Comparison of ENCODE assay signal across 12 cellular contexts in the genomic region with DNA sequence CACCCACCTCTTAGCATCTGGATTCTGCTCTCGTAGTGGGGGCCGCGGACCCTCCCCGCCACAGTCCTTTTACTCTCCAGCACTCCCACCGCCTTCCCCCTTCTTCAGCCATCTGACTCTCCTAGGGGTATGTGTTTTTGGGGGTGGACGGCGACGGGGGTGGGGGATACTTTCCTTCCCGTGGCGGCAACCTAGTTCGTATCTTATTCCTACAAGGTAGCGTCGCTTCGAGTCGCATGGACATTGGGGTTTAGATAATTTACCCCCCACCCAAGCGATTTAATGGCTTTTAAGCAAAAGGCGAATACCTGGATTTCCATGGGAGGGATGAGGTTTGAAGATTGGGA. TPM values are rescaled to one million over a fixed set of nuclear protein-coding genes. Genes with fewer than 3 reads are reported as not detected.
DNase-seq lines count a peak whose midpoint lies in the region; ATAC-seq, FAIRE-seq and TF ChIP-seq lines count a peak whose summit lies in the region.
"Had no signal": no experiment of that assay in that cellular context is flagged by ENCODE, and none has a peak within 500 bp of the region (broad histone marks: within the 10 kb centered on the region; RNA-seq: fewer than 3 reads in every experiment).

No MANE protein-coding gene starts in this region.

- H2AFZ ChIP-seq in keratinocyte (ENCODE audit: control insufficient read depth, low read length), result peak overlapping the region; percentile 46

- H3K4me1 ChIP-seq in keratinocyte (ENCODE audit: control insufficient read depth, extremely low read depth, insufficient read depth, low read length), result no peaks in the 10 kb centered on the region
- peaks cover 0 to 11% (median 0%) of the 10 kb centered on the region in 4 donors for H3K4me1 ChIP-seq in tibial nerve

- peaks cover 20% of the 10 kb centered on the region for H3K4me1 Mint-ChIP-seq in activated naive CD8-positive, alpha-beta T cell treated with anti-CD3 and anti-CD28 coated beads, Interleukin-2, amount 10 ng/mL, durations not matched to agents 7 days and 5 days
- H3K4me1 Mint-ChIP-seq in activated naive CD8-positive, alpha-beta T cell treated with anti-CD3 and anti-CD28 coated beads, Interleukin-2, amount 50 U/mL, for 24 hours, result peaks cover 12% of the 10 kb centered on the region
- peaks cover 15% of the 10 kb centered on the region for H3K4me1 Mint-ChIP-seq in activated B cell treated with CpG ODN at 0.5 μM for 24 hours

- no peaks in the 10 kb centered on the region for H3K36me3 ChIP-seq in keratinocyte (ENCODE audit: control insufficient read depth in 2 of 2, extremely low read depth in 1 of 2, insufficient read depth in 2 of 2, low read length in 2 of 2)
- H3K36me3 ChIP-seq in tibial nerve, result no peaks in the 10 kb centered on the region

- H3K9me3 Mint-ChIP-seq in activated naive CD8-positive, alpha-beta T cell treated with anti-CD3 and anti-CD28 coated beads, Interleukin-2, amount 10 ng/mL, durations not matched to agents 7 days and 5 days, result no peaks in the 10 kb centered on the region
- H3K9me3 Mint-ChIP-seq in activated naive CD8-positive, alpha-beta T cell treated with anti-CD3 and anti-CD28 coated beads, Interleukin-2, amount 50 U/mL, for 24 hours, result no peaks in the 10 kb centered on the region
- H3K9me3 Mint-ChIP-seq in activated B cell treated with CpG ODN at 0.5 μM for 24 hours, result no peaks in the 10 kb centered on the region
- H3K9me3 Mint-ChIP-seq: activated T-helper 2 cell treated with anti-CD3 and anti-CD28 coated beads, Interferon-gamma antibody, Interleukin-2, Interleukin-4, amounts not matched to agents 10 μg/mL and 5 μg/mL and 100 μg/mL, durations not matched to agents 14 hours and 24 hours and 36 hours; T-cell had no signal

- H3K9ac ChIP-seq in keratinocyte (ENCODE audit: control insufficient read depth, extremely low read depth, insufficient read depth, low read length), result peak overlapping the region; percentile 9

- no peak overlapping the region for H3K4me3 Mint-ChIP-seq in activated naive CD8-positive, alpha-beta T cell treated with anti-CD3 and anti-CD28 coated beads, Interleukin-2, amount 10 ng/mL, durations not matched to agents 7 days and 5 days
- no peak overlapping the region for H3K4me3 Mint-ChIP-seq in activated naive CD8-positive, alpha-beta T cell treated with anti-CD3 and anti-CD28 coated beads, Interleukin-2, amount 50 U/mL, for 24 hours
- H3K4me3 Mint-ChIP-seq in activated B cell treated with CpG ODN at 0.5 μM for 24 hours, result no peak overlapping the region
- H3K4me3 Mint-ChIP-seq: T-cell had no signal

- CTCF ChIA-PET in activated B cell treated with CpG ODN at 0.5 μM for 24 hours (lab: Charles Lee), result no interaction called here

- dilution Hi-C loops in keratinocyte (cut with MboI; ENCODE audit: extremely low pct_ligation_motif_present, low sequenced_read_pairs), result no loop called here

- H3K4me2 ChIP-seq in keratinocyte (ENCODE audit: control insufficient read depth, extremely low read depth, insufficient read depth, low read depth, low read length), result peak overlapping the region; percentile 75

- no peaks in the 10 kb centered on the region for H4K20me1 ChIP-seq in keratinocyte (ENCODE audit: control insufficient read depth, extremely low read depth, insufficient read depth, low read length)

- no peaks in the 10 kb centered on the region for H3K27me3 ChIP-seq in keratinocyte (ENCODE audit: control insufficient read depth, extremely low read depth, insufficient read depth, low read length)
- H3K27me3 ChIP-seq in tibial nerve, result no peaks in the 10 kb centered on the region

- H3K36me3 Mint-ChIP-seq in activated naive CD8-positive, alpha-beta T cell treated with anti-CD3 and anti-CD28 coated beads, Interleukin-2, amount 10 ng/mL, durations not matched to agents 7 days and 5 days, result no peaks in the 10 kb centered on the region
- H3K36me3 Mint-ChIP-seq in activated naive CD8-positive, alpha-beta T cell treated with anti-CD3 and anti-CD28 coated beads, Interleukin-2, amount 50 U/mL, for 24 hours (ENCODE audit: low read depth), result no peaks in the 10 kb centered on the region
- H3K36me3 Mint-ChIP-seq in activated B cell treated with CpG ODN at 0.5 μM for 24 hours (ENCODE audit: low read depth), result no peaks in the 10 kb centered on the region
- H3K36me3 Mint-ChIP-seq: T-cell had no signal

- no peaks in the 10 kb centered on the region for H3K27me3 Mint-ChIP-seq in activated naive CD8-positive, alpha-beta T cell treated with anti-CD3 and anti-CD28 coated beads, Interleukin-2, amount 10 ng/mL, durations not matched to agents 7 days and 5 days
- H3K27me3 Mint-ChIP-seq in activated naive CD8-positive, alpha-beta T cell treated with anti-CD3 and anti-CD28 coated beads, Interleukin-2, amount 50 U/mL, for 24 hours, result no peaks in the 10 kb centered on the region
- no peaks in the 10 kb centered on the region for H3K27me3 Mint-ChIP-seq in activated B cell treated with CpG ODN at 0.5 μM for 24 hours
- H3K27me3 Mint-ChIP-seq: T-cell had no signal

- H3K9me1 ChIP-seq in keratinocyte (ENCODE audit: control insufficient read depth, extremely low read depth, insufficient read depth, low read length), result no peaks in the 10 kb centered on the region

- H3K9me3 ChIP-seq in keratinocyte (ENCODE audit: control insufficient read depth, low read depth, low read length) (no peaks in the 10 kb centered on the region), tibial nerve (no peaks in the 10 kb centered on the region)

- H3K27ac ChIP-seq in keratinocyte (ENCODE audit: control insufficient read depth, insufficient read depth, low read length) (no peak overlapping the region), tibial nerve (peak overlapping the region; percentile 64 to 90 (median 82))

- intact Hi-C loops in activated B cell treated with CpG ODN at 0.5 μM for 24 hours (cut with micrococcal nuclease), result loop anchor here (5.0 kb wide), 2 partner anchors 186 to 204 kb away; a partner anchor contains a TSS

- POLR2A ChIA-PET in activated naive CD8-positive, alpha-beta T cell treated with anti-CD3 and anti-CD28 coated beads, Interleukin-2, amount 10 ng/mL, durations not matched to agents 7 days and 5 days (lab: Charles Lee), result interaction anchor here (3.0 kb wide), 1 partner anchor 20 kb away, joined by 12 read pairs; no protein-coding TSS in a partner anchor
- POLR2A ChIA-PET in activated B cell treated with CpG ODN at 0.5 μM for 24 hours (lab: Charles Lee), result interaction anchor here (1.6 to 1.8 kb wide), 2 partner anchors 20 to 24 kb away, joined by 4 to 7 read pairs; no protein-coding TSS in a partner anchor

- H3K27ac Mint-ChIP-seq in activated naive CD8-positive, alpha-beta T cell treated with anti-CD3 and anti-CD28 coated beads, Interleukin-2, amount 10 ng/mL, durations not matched to agents 7 days and 5 days, result peak overlapping the region; percentile 70
- H3K27ac Mint-ChIP-seq in activated naive CD8-positive, alpha-beta T cell treated with anti-CD3 and anti-CD28 coated beads, Interleukin-2, amount 50 U/mL, for 24 hours, result no peak overlapping the region
- H3K27ac Mint-ChIP-seq in activated B cell treated with CpG ODN at 0.5 μM for 24 hours, result peak overlapping the region; percentile 46
- H3K27ac Mint-ChIP-seq: activated T-helper 2 cell treated with anti-CD3 and anti-CD28 coated beads, Interferon-gamma antibody, Interleukin-2, Interleukin-4, amounts not matched to agents 10 μg/mL and 5 μg/mL and 100 μg/mL, durations not matched to agents 14 hours and 24 hours and 36 hours had no signal

- no peak for ATAC-seq in activated naive CD8-positive, alpha-beta T cell treated with anti-CD3 and anti-CD28 coated beads, Interleukin-2, amount 10 ng/mL, durations not matched to agents 7 days and 5 days (ENCODE audit: low read depth)
- ATAC-seq in activated naive CD8-positive, alpha-beta T cell treated with anti-CD3 and anti-CD28 coated beads, Interleukin-2, amount 50 U/mL, for 24 hours, result no peak
- ATAC-seq in activated B cell treated with CpG ODN at 0.5 μM for 24 hours (ENCODE audit: low read depth) (no peak), GM21423 (IDR thresholded peaks at IDR 0.05; ENCODE audit: unreplicated experiment) (no peak)
- ATAC-seq: T-cell had no signal

- WGBS in tibial nerve, 2 donors, result 0 to 47% methylated on average over 11 to 17 of the region's 17 CpGs

- TF ChIP-seq EP300 in tibial nerve (IDR thresholded peaks at IDR 0.05), result no peak

- no peak for FAIRE-seq in keratinocyte (lab: Jason Lieb, UNC)

- no peaks in the 10 kb centered on the region for H3K79me2 ChIP-seq in keratinocyte (ENCODE audit: control insufficient read depth, insufficient read depth, low read length)

- TF ChIP-seq POLR2A in tibial nerve (IDR thresholded peaks at IDR 0.05), result no peak

- no peak for TF ChIP-seq CTCF in activated B cell treated with CpG ODN at 0.5 μM for 24 hours (IDR thresholded peaks at IDR 0.05)
- TF ChIP-seq CTCF in keratinocyte (optimal IDR thresholded peaks at IDR 0.05 in 1 of 3, IDR thresholded peaks at IDR 0.05 in 1 of 3, conservative IDR thresholded peaks at IDR 0.05 in 1 of 3; ENCODE audit: extremely low read depth in 1 of 3, insufficient read depth in 2 of 3, low read length in 3 of 3), result no peak
- TF ChIP-seq CTCF in tibial nerve (IDR thresholded peaks at IDR 0.05), result no peak

- DNase-seq in activated naive CD8-positive, alpha-beta T cell treated with anti-CD3 and anti-CD28 coated beads, Interleukin-2, amount 10 ng/mL, durations not matched to agents 7 days and 5 days, result no peak
- no peak for DNase-seq in activated naive CD8-positive, alpha-beta T cell treated with anti-CD3 and anti-CD28 coated beads, Interleukin-2, amount 50 U/mL, for 24 hours
- no peak for DNase-seq in activated B cell treated with CpG ODN at 0.5 μM for 24 hours
- no peak for DNase-seq in keratinocyte (ENCODE audit: low read depth, low spot score)
- DNase-seq in tibial nerve (ENCODE audit: low spot score in 2 of 2), result peak in 1 of 2 donors; percentile 4
- DNase-seq in germinal center (ENCODE audit: low spot score), result no peak
- DNase-seq in occipital lobe (lab: John Stamatoyannopoulos, UW), result no peak
- DNase-seq: foreskin melanocyte, NCI-H1436 treated with DMSO at 0.1 percent for 48 hours had no signal

- H3K4me3 ChIP-seq in keratinocyte (ENCODE audit: control insufficient read depth in 2 of 3, extremely low read depth in 1 of 3, insufficient read depth in 2 of 3, low read depth in 1 of 3, low read length in 3 of 3) (peak overlapping the region; percentile 32 to 61 (median 37)), tibial nerve (peak overlapping the region in 2 of 4 donors; percentile 55)

RNA-seq across cellular contexts. Expression of a gene that starts 1.3 kb away (rescaled TPM):
- 10 to 100 TPM; 14.3 to 15.4 TPM for total RNA-seq in activated naive CD8-positive, alpha-beta T cell treated with anti-CD3 and anti-CD28 coated beads, Interleukin-2, amount 10 ng/mL, durations not matched to agents 7 days and 5 days
- 8.0 and 8.2 TPM in 2 replicates for total RNA-seq in activated B cell treated with CpG ODN at 0.5 μM for 24 hours
- 0.41 to 1.2 TPM (median 0.54 TPM) in 3 replicates for polyA plus RNA-seq in keratinocyte
- polyA plus RNA-seq in keratinocyte (2011; ENCODE audit: low read depth), result 2.3 TPM
- polyA plus RNA-seq in keratinocyte (2011; cell fraction: cytosol; rRNA removed), result 0.69 and 1.2 TPM in 2 replicates
- polyA plus RNA-seq in keratinocyte (2011; cell fraction: nucleus; rRNA removed), result 5.5 and 7.2 TPM in 2 replicates
- 2.5 and 3.5 TPM in 2 replicates for polyA plus RNA-seq in keratinocyte (2012; ENCODE audit: low replicate concordance)
- polyA minus RNA-seq in keratinocyte, result 1.7 to 8.2 TPM (median 1.9 TPM) in 3 replicates
- 2.5 TPM for polyA minus RNA-seq in keratinocyte (2011; cell fraction: cytosol; rRNA and poly(A)+ RNA removed)
- polyA minus RNA-seq in keratinocyte (2011; cell fraction: nucleus; rRNA and poly(A)+ RNA removed), result 3.8 and 7.0 TPM in 2 replicates
- total RNA-seq in tibial nerve, result 10 to 100 TPM in 1 of 4 donors, 1 to 10 TPM in 3; 4.7 to 10.0 (median 9.0) TPM
- 3.7 TPM for total RNA-seq in occipital lobe
